ENCODE assay signal across 15 cellular contexts in genomic region chr1:71835442-71835813, GRCh38.
A peak's percentile ranks its signal among the peaks of the same experiment; 100 is the strongest.
DNase-seq lines count a peak whose midpoint lies in the region; ATAC-seq, FAIRE-seq and TF ChIP-seq lines count a peak whose summit lies in the region.
"Had no signal": no experiment of that assay in that cellular context is flagged by ENCODE, and none has a peak within 500 bp of the region (broad histone marks: within the 10 kb centered on the region; RNA-seq: fewer than 3 reads in every experiment).

No MANE protein-coding gene starts in this region.

- H3K4me3 ChIP-seq in GM12878 (no peak overlapping the region), transverse colon (no peak overlapping the region)
- no peak overlapping the region for H3K4me3 ChIP-seq in CD4-positive, alpha-beta memory T cell (ENCODE audit: low read length in 2 of 2)
- H3K4me3 ChIP-seq: cardiac muscle cell, neural progenitor cell, sigmoid colon, stomach had no signal

- no peaks in the 10 kb centered on the region for H4K20me1 ChIP-seq in GM12878 (ENCODE audit: control insufficient read depth, insufficient read depth)

- FAIRE-seq in GM12878 (lab: Jason Lieb, UNC) = no peak

- POLR2A ChIA-PET in GM12878 (lab: Charles Lee) = no interaction called here
- POLR2A ChIA-PET in CD4-positive, alpha-beta memory T cell (lab: Charles Lee; ENCODE audit: partially characterized antibody) = no interaction called here

- no peak for DNase-seq in GM12878 (ENCODE audit: low read depth, low spot score)
- no peak for DNase-seq in CD4-positive, alpha-beta memory T cell
- DNase-seq in transverse colon = no peak
- DNase-seq: activated naive CD4-positive, alpha-beta T cell treated with anti-CD3 and anti-CD28 coated beads, Interleukin-2, amount 10 ng/mL, durations not matched to agents 7 days and 5 days had no signal

- H3K9ac ChIP-seq in GM12878 (ENCODE audit: control insufficient read depth, insufficient read depth, low read length) = no peak overlapping the region
- H3K9ac ChIP-seq: neural progenitor cell had no signal

- RAD21 ChIA-PET in GM12878 (lab: Charles Lee; ENCODE audit: unreplicated experiment) = no interaction called here

- no peaks in the 10 kb centered on the region for H3K36me3 Mint-ChIP-seq in CD4-positive, alpha-beta memory T cell
- H3K36me3 Mint-ChIP-seq: activated naive CD4-positive, alpha-beta T cell treated with anti-CD3 and anti-CD28 coated beads, Interleukin-2, amount 10 ng/mL, durations not matched to agents 7 days and 5 days; memory B cell; neural progenitor cell had no signal

- H3K27ac ChIP-seq in GM12878 (ENCODE audit: control insufficient read depth, insufficient read depth) = no peak overlapping the region
- H3K27ac ChIP-seq in CD4-positive, alpha-beta memory T cell (ENCODE audit: low read depth, low read length) = no peak overlapping the region
- no peak overlapping the region for H3K27ac ChIP-seq in transverse colon
- H3K27ac ChIP-seq: cardiac muscle cell, neural progenitor cell, sigmoid colon, VCaP had no signal

- H3K4me1 ChIP-seq in GM12878 (ENCODE audit: control insufficient read depth, insufficient read depth, low read length) (no peaks in the 10 kb centered on the region), transverse colon (peaks cover 0 to 13% (median 1%) of the 10 kb centered on the region in 4 donors)
- H3K4me1 ChIP-seq in CD4-positive, alpha-beta memory T cell (ENCODE audit: insufficient read depth, low read length) = no peaks in the 10 kb centered on the region
- H3K4me1 ChIP-seq: neural progenitor cell had no signal

- intact Hi-C loops in GM12878 (cut with micrococcal nuclease; ENCODE audit: unreplicated experiment) = no loop called here
- intact Hi-C loops in CD4-positive, alpha-beta memory T cell (cut with micrococcal nuclease) = no loop called here
- intact Hi-C loops in transverse colon (cut with DNase I; ENCODE audit: low total_unique reads) = no loop called here

- peak; percentile 71 for ATAC-seq in GM19023 (IDR thresholded peaks at IDR 0.05; ENCODE audit: unreplicated experiment)
- peak; percentile 83 for ATAC-seq in GM21786 (IDR thresholded peaks at IDR 0.05; ENCODE audit: unreplicated experiment)
- peak; percentile 79 for ATAC-seq in HG03135 (IDR thresholded peaks at IDR 0.05; ENCODE audit: unreplicated experiment)
- ATAC-seq in GM12878 = peak; percentile 74
- ATAC-seq in GM21381 (IDR thresholded peaks at IDR 0.05; ENCODE audit: unreplicated experiment) = no peak

- no peaks in the 10 kb centered on the region for H3K9me3 ChIP-seq in GM12878 (replicated peaks; ENCODE audit: control insufficient read depth, insufficient read depth, low read length)
- H3K9me3 ChIP-seq in CD4-positive, alpha-beta memory T cell (ENCODE audit: control insufficient read depth in 1 of 2, low read length in 2 of 2) = no peaks in the 10 kb centered on the region
- H3K9me3 ChIP-seq in transverse colon = no peaks in the 10 kb centered on the region
- H3K9me3 ChIP-seq: BE2C, sigmoid colon, stomach had no signal

- no peak overlapping the region for H2AFZ ChIP-seq in GM12878 (ENCODE audit: control insufficient read depth, low read depth, low read length)
- H2AFZ ChIP-seq: neural progenitor cell had no signal

- BruUV-seq in GM12878 (replicated peaks; lab: Mats Ljungman, UMichigan) = no TSS peak

- no peaks in the 10 kb centered on the region for H3K4me1 Mint-ChIP-seq in CD4-positive, alpha-beta memory T cell
- H3K4me1 Mint-ChIP-seq: activated naive CD4-positive, alpha-beta T cell treated with anti-CD3 and anti-CD28 coated beads, Interleukin-2, amount 10 ng/mL, durations not matched to agents 7 days and 5 days; memory B cell; neural progenitor cell had no signal

- TF ChIP-seq POLR2A in GM12878 (IDR thresholded peaks at IDR 0.05; ENCODE audit: low read depth, low read length) (no peak), transverse colon (IDR thresholded peaks at IDR 0.05) (no peak)

- no peaks in the 10 kb centered on the region for H3K27me3 Mint-ChIP-seq in CD4-positive, alpha-beta memory T cell
- H3K27me3 Mint-ChIP-seq: activated naive CD4-positive, alpha-beta T cell treated with anti-CD3 and anti-CD28 coated beads, Interleukin-2, amount 10 ng/mL, durations not matched to agents 7 days and 5 days; memory B cell had no signal

- SMC1A ChIA-PET in GM12878 (lab: Charles Lee; ENCODE audit: uncharacterized antibody, unreplicated experiment) = no interaction called here

- no peak for TF ChIP-seq RAD21 in GM12878 (IDR thresholded peaks at IDR 0.05; ENCODE audit: insufficient read depth, low read depth, low read length)

- H3K27ac Mint-ChIP-seq in CD4-positive, alpha-beta memory T cell = no peak overlapping the region
- H3K27ac Mint-ChIP-seq: activated naive CD4-positive, alpha-beta T cell treated with anti-CD3 and anti-CD28 coated beads, Interleukin-2, amount 10 ng/mL, durations not matched to agents 7 days and 5 days; memory B cell; neural progenitor cell had no signal

- TF ChIP-seq EP300 in GM12878 (IDR thresholded peaks at IDR 0.05; ENCODE audit: borderline replicate concordance in 1 of 2, control insufficient read depth in 1 of 2, low read depth in 2 of 2, low read length in 2 of 2) = no peak
- TF ChIP-seq EP300 in transverse colon (IDR thresholded peaks at IDR 0.05; ENCODE audit: low read depth) = no peak

- TF ChIP-seq CTCF in GM12878 (IDR thresholded peaks at IDR 0.05 in 2 of 3, conservative IDR thresholded peaks at IDR 0.05 in 1 of 3; ENCODE audit: control insufficient read depth in 2 of 3, extremely low read depth in 1 of 3, insufficient read depth in 1 of 3, low read depth in 3 of 3, low read length in 3 of 3) (no peak), transverse colon (IDR thresholded peaks at IDR 0.05) (no peak)

- H3K27me3 ChIP-seq in GM12878 (replicated peaks in 1 of 2; ENCODE audit: control insufficient read depth in 2 of 2, insufficient read depth in 2 of 2, low read length in 1 of 2) = no peaks in the 10 kb centered on the region
- no peaks in the 10 kb centered on the region for H3K27me3 ChIP-seq in CD4-positive, alpha-beta memory T cell (ENCODE audit: insufficient read depth, low read length)
- no peaks in the 10 kb centered on the region for H3K27me3 ChIP-seq in transverse colon
- H3K27me3 ChIP-seq: BE2C, cardiac muscle cell, neural progenitor cell, sigmoid colon, stomach had no signal

- H3K4me2 ChIP-seq in GM12878 (ENCODE audit: control insufficient read depth, insufficient read depth) = no peak overlapping the region
- H3K4me2 ChIP-seq: neural progenitor cell had no signal

- H3K9me3 Mint-ChIP-seq in CD4-positive, alpha-beta memory T cell = peaks cover 0 to 15% (median 7%) of the 10 kb centered on the region in 8 donors
- H3K9me3 Mint-ChIP-seq: activated naive CD4-positive, alpha-beta T cell treated with anti-CD3 and anti-CD28 coated beads, Interleukin-2, amount 10 ng/mL, durations not matched to agents 7 days and 5 days; neural progenitor cell had no signal

- CTCF ChIA-PET in GM12878 (lab: Yijun Ruan, JAX) = no interaction called here
- CTCF ChIA-PET in CD4-positive, alpha-beta memory T cell (lab: Charles Lee; ENCODE audit: partially characterized antibody) = no interaction called here

- H3K36me3 ChIP-seq in GM12878 (ENCODE audit: control insufficient read depth in 2 of 2, insufficient read depth in 2 of 2, low read length in 1 of 2) (no peaks in the 10 kb centered on the region), transverse colon (no peaks in the 10 kb centered on the region)
- H3K36me3 ChIP-seq in CD4-positive, alpha-beta memory T cell (ENCODE audit: insufficient read depth, low read length) = no peaks in the 10 kb centered on the region
- H3K36me3 ChIP-seq: BE2C, cardiac muscle cell, neural progenitor cell, sigmoid colon, stomach had no signal

- no peak overlapping the region for H3K4me3 Mint-ChIP-seq in CD4-positive, alpha-beta memory T cell
- H3K4me3 Mint-ChIP-seq: activated naive CD4-positive, alpha-beta T cell treated with anti-CD3 and anti-CD28 coated beads, Interleukin-2, amount 10 ng/mL, durations not matched to agents 7 days and 5 days; memory B cell; neural progenitor cell had no signal

- no peaks in the 10 kb centered on the region for H3K79me2 ChIP-seq in GM12878 (ENCODE audit: control insufficient read depth, insufficient read depth, low read length)

- in situ Hi-C loops in GM12878 (cut with MboI) = no loop called here
- in situ Hi-C loops in transverse colon (cut with MboI; ENCODE audit: low pct_ligation_motif_present in 1 of 4, low pct_unique_long_range_greater_than_20kb in 1 of 4, low sequenced_read_pairs in 3 of 4) = no loop called here

TF ChIP-seq in GM12878, 131 proteins besides CTCF, POLR2A, EP300 and RAD21 (continues in another document):
- TF ChIP-seq, protein P1, sequence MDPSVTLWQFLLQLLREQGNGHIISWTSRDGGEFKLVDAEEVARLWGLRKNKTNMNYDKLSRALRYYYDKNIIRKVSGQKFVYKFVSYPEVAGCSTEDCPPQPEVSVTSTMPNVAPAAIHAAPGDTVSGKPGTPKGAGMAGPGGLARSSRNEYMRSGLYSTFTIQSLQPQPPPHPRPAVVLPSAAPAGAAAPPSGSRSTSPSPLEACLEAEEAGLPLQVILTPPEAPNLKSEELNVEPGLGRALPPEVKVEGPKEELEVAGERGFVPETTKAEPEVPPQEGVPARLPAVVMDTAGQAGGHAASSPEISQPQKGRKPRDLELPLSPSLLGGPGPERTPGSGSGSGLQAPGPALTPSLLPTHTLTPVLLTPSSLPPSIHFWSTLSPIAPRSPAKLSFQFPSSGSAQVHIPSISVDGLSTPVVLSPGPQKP (IDR thresholded peaks at IDR 0.05; ENCODE audit: low read depth, low read length) = no peak
- no peak for TF ChIP-seq REST (IDR thresholded peaks at IDR 0.05; ENCODE audit: low read depth, low read length)
